ENCODE assay signal across 20 cellular contexts in genomic region chr14:87073880-87074570, GRCh38.
DNase-seq lines count a peak whose midpoint lies in the region; ATAC-seq, FAIRE-seq and TF ChIP-seq lines count a peak whose summit lies in the region.
"Had no signal": no experiment of that assay in that cellular context is flagged by ENCODE, and none has a peak within 500 bp of the region (broad histone marks: within the 10 kb centered on the region; RNA-seq: fewer than 3 reads in every experiment).

No MANE protein-coding gene starts in this region.

- H2AFZ ChIP-seq in Karpas-422 (ENCODE audit: low read length), result no peak overlapping the region

- TF ChIP-seq CTCF in pancreas (IDR thresholded peaks at IDR 0.05), result no peak
- TF ChIP-seq CTCF in suprapubic skin (IDR thresholded peaks at IDR 0.05), result no peak

- no peak for FAIRE-seq in pancreas (lab: Jason Lieb, UNC)
- FAIRE-seq: A204.1, D721Med, G401.6, GM12891 had no signal

- peaks cover 100% of the 10 kb centered on the region for H3K4me1 ChIP-seq in Karpas-422 (ENCODE audit: low read length)
- peaks cover 0 to 6% (median 5%) of the 10 kb centered on the region in 3 donors for H3K4me1 ChIP-seq in pancreas
- no peaks in the 10 kb centered on the region for H3K4me1 ChIP-seq in suprapubic skin
- H3K4me1 ChIP-seq: BE2C, BLaER1 had no signal

- DNase-seq in Karpas-422 (peak; percentile 94), SK-N-MC (ENCODE audit: low read depth, low spot score) (no peak), pancreas (peak in 1 of 6 donors; percentile 20), D341Med (ENCODE audit: low spot score) (no peak), suprapubic skin (ENCODE audit: low spot score in 2 of 2) (no peak)
- DNase-seq: 8988T; ACHN; BE2C; C1 segment of cervical spinal cord; CD4-positive, alpha-beta memory T cell; CD4-positive, CD25-positive, alpha-beta regulatory T cell; CD8-positive, alpha-beta memory T cell; COR-L47; GF-D8 had no signal

- intact Hi-C loops in pancreas (cut with DNase I), result no loop called here

- H3K9me2 ChIP-seq in Karpas-422 (replicated peaks; ENCODE audit: insufficient read depth, low read length), result no peaks in the 10 kb centered on the region

- ATAC-seq in pancreas, result peak in 3 of 4 donors; percentile 50 to 90 (median 63)
- ATAC-seq in GM18909 (IDR thresholded peaks at IDR 0.05; ENCODE audit: poor library complexity, unreplicated experiment), result no peak

- peak overlapping the region; percentile 62 for H3K4me2 ChIP-seq in Karpas-422 (ENCODE audit: low read depth, low read length, poor library complexity, severe bottlenecking)
- H3K4me2 ChIP-seq: BLaER1 had no signal

- 20 to 26% methylated on average over 5 of the region's 5 CpGs for WGBS in pancreas, 2 donors
- WGBS in suprapubic skin, result 74% methylated on average over 5 of the region's 5 CpGs

- H3K9me3 ChIP-seq in Karpas-422 (ENCODE audit: low read length), result no peaks in the 10 kb centered on the region
- H3K9me3 ChIP-seq in SK-N-MC (ENCODE audit: low read depth, low read length), result no peaks in the 10 kb centered on the region
- no peaks in the 10 kb centered on the region for H3K9me3 ChIP-seq in pancreas
- no peaks in the 10 kb centered on the region for H3K9me3 ChIP-seq in suprapubic skin
- H3K9me3 ChIP-seq: BE2C, BLaER1 had no signal

- H3K9ac ChIP-seq in Karpas-422 (ENCODE audit: low read length) (peak overlapping the region; percentile 68), SK-N-MC (ENCODE audit: insufficient read length) (no peak overlapping the region)
- H3K9ac ChIP-seq: BLaER1 had no signal

- TF ChIP-seq POLR2A in suprapubic skin (IDR thresholded peaks at IDR 0.05), result no peak

- no peaks in the 10 kb centered on the region for H3K27me3 ChIP-seq in Karpas-422 (ENCODE audit: low read length)
- H3K27me3 ChIP-seq in pancreas, result no peaks in the 10 kb centered on the region
- H3K27me3 ChIP-seq in suprapubic skin, result no peaks in the 10 kb centered on the region
- H3K27me3 ChIP-seq: BE2C, BLaER1 had no signal

- TF ChIP-seq EP300 in suprapubic skin (IDR thresholded peaks at IDR 0.05), result no peak

- peaks cover 72% of the 10 kb centered on the region for H3K79me2 ChIP-seq in Karpas-422 (ENCODE audit: low read length)

- H4K20me1 ChIP-seq in Karpas-422 (ENCODE audit: insufficient read depth, low read depth, low read length), result no peaks in the 10 kb centered on the region
- H4K20me1 ChIP-seq: BLaER1 had no signal

- peaks cover 4% of the 10 kb centered on the region; the same call in 1 of the 2 replicates for H3K36me3 ChIP-seq in Karpas-422 (ENCODE audit: insufficient read depth, low read length)
- H3K36me3 ChIP-seq in SK-N-MC (ENCODE audit: insufficient read depth, low read length), result no peaks in the 10 kb centered on the region
- H3K36me3 ChIP-seq in pancreas, result no peaks in the 10 kb centered on the region
- no peaks in the 10 kb centered on the region for H3K36me3 ChIP-seq in suprapubic skin
- H3K36me3 ChIP-seq: BE2C, BLaER1 had no signal

- peak overlapping the region; percentile 99 for H3K27ac ChIP-seq in Karpas-422 (ENCODE audit: low read length)
- H3K27ac ChIP-seq in SK-N-MC, result peak overlapping the region; percentile 92
- no peak overlapping the region for H3K27ac ChIP-seq in pancreas
- H3K27ac ChIP-seq in suprapubic skin, result no peak overlapping the region
- H3K27ac ChIP-seq: BLaER1 had no signal

- peak overlapping the region; percentile 31 for H3K4me3 ChIP-seq in Karpas-422 (ENCODE audit: low read length)
- peak overlapping the region; percentile 66 for H3K4me3 ChIP-seq in SK-N-MC
- H3K4me3 ChIP-seq in pancreas, result no peak overlapping the region
- H3K4me3 ChIP-seq in suprapubic skin, result no peak overlapping the region
- H3K4me3 ChIP-seq: BLaER1 had no signal

Comparison
In these comparisons a context has a peak if more than half of its experiments do, and no peak if none do; other contexts are left out.
1. H3K27ac ChIP-seq: peak in Karpas-422 (single experiment) and SK-N-MC (single experiment); none in pancreas (0 of 4) and suprapubic skin (single experiment).
2. H3K4me3 ChIP-seq: peak in Karpas-422 (single experiment) and SK-N-MC (single experiment); none in pancreas (0 of 4) and suprapubic skin (single experiment).